ENCODE assay signal across 3 cellular contexts in the genomic region with DNA sequence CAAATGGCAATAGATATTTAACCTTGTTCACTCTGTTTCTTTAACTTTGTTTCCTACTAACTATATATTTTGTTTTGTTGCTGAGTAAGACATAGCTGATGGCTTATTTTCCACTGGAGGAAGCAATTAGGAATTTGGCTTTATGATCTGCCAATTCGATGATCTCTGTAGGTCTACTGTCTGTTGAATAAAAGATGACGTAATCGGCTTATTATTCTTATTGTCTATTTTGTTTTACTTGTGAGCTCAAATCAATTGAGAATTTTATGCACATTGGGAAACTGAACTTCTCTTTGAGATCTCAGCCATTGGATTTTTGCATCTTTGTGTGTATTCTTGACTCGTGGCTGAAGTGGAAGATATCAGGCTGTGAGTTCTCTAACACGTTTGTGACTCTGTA.
A peak's percentile ranks its signal among the peaks of the same experiment; 100 is the strongest.
TF ChIP-seq lines count a peak whose summit lies in the region.

No MANE protein-coding gene starts in this region.

TF ChIP-seq in HepG2, 621 proteins besides CTCF, POLR2A, EP300 and RAD21:
- TF ChIP-seq ZNF12 (CRISPR knock-in tag; IDR thresholded peaks at IDR 0.05) (no peak), ATF7 (IDR thresholded peaks at IDR 0.05) (peak; percentile 85), ATF7 (CRISPR knock-in tag; IDR thresholded peaks at IDR 0.05) (no peak), HNRNPL (IDR thresholded peaks at IDR 0.05; ENCODE audit: low read depth, low read length) (no peak)

TF ChIP-seq in IMR-90, 13 proteins besides CTCF, POLR2A, EP300 and RAD21:
- TF ChIP-seq CEBPB (IDR thresholded peaks at IDR 0.05; ENCODE audit: low read depth, low read length) (0 out of 2 replicates have a peak, but pooled peaks have one; percentile 17), CHD1 (IDR thresholded peaks at IDR 0.05; ENCODE audit: low read depth, low read length) (no peak)

TF ChIP-seq in K562, 482 proteins besides CTCF, POLR2A, EP300 and RAD21:
- TF ChIP-seq HDAC6 (IDR thresholded peaks at IDR 0.05; ENCODE audit: low read depth, low read length), result no peak
- no peak for TF ChIP-seq ATF7 (IDR thresholded peaks at IDR 0.05)
- TF ChIP-seq, protein P1, sequence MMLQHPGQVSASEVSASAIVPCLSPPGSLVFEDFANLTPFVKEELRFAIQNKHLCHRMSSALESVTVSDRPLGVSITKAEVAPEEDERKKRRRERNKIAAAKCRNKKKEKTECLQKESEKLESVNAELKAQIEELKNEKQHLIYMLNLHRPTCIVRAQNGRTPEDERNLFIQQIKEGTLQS (IDR thresholded peaks at IDR 0.05), result peak; percentile 20; the same call in 1 of the 2 replicates
- TF ChIP-seq, protein P1 (CRISPR knock-in tag; conservative IDR thresholded peaks at IDR 0.05), result no peak
